In the genomic region with DNA sequence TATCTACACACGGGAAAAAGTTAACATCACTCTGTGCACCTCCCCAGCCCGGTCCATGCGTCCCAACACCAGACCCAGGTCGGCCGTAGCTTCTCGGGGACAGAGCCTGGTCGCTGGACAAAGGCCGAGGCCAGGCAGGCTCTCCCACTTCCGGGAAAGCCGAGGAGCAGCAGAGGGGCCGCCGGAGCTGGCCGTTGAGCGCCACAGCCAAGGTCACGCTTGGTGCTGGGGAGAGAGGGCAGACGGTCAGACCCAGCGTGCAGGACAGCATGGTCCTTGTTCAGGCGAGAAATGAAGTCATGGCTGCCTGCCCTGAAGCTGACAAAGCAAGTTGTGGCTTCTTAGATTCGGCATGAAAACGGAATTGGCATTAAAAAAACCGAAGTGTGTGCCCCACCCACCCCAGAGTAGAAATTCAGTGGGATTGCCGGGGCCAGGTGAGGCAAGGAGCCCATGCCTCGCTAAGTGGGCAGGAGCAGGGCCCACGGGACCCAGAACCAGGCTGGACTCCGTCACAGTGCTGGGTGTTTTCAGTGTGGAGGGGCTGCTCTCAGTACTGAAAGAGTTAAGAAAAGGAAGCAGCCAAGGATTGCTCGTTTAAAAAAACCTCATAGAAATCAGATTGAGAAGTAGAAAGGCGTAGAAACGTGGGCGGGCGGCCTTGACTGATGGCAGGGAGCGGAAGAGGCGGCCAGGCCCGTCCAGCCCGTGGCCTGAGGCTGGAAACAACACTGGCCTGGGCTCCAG, we compare ENCODE assay signal across 8 cellular contexts. TPM values are rescaled to one million over a fixed set of nuclear protein-coding genes. Genes with fewer than 3 reads are reported as not detected.
DNase-seq lines count a peak whose midpoint lies in the region; ATAC-seq and TF ChIP-seq lines count a peak whose summit lies in the region.
"Had no signal": no experiment of that assay in that cellular context is flagged by ENCODE, and none has a peak within 500 bp of the region (broad histone marks: within the 10 kb centered on the region; RNA-seq: fewer than 3 reads in every experiment).

No MANE protein-coding gene starts in this region.

- H3K27me3 ChIP-seq in Panc1 (ENCODE audit: control insufficient read depth, insufficient read depth, low read length) = no peaks in the 10 kb centered on the region
- H3K27me3 ChIP-seq in lung (ENCODE audit: control insufficient read depth, insufficient read depth) = no peaks in the 10 kb centered on the region

- POLR2A ChIA-PET in Panc1 (lab: Charles Lee) = no interaction called here

- no TSS peak for BruUV-seq in Panc1 (replicated peaks; lab: Mats Ljungman, UMichigan)

- H3K4me1 ChIP-seq in Panc1 (ENCODE audit: control insufficient read depth, insufficient read depth, low read length) (peaks cover 32% of the 10 kb centered on the region), lung (ENCODE audit: control insufficient read depth in 2 of 2, insufficient read depth in 2 of 2, low read length in 2 of 2) (peaks cover 3 to 27% of the 10 kb centered on the region in 2 donors)

- H3K4me3 ChIP-seq in Panc1 (ENCODE audit: low read depth in 2 of 2, low read length in 2 of 2) (no peak overlapping the region), lung (no peak overlapping the region)

- H3K9me3 ChIP-seq in Panc1 (ENCODE audit: control insufficient read depth, insufficient read depth, low read depth, low read length) (no peaks in the 10 kb centered on the region), lung (ENCODE audit: control insufficient read depth in 2 of 2, insufficient read depth in 1 of 2, low read length in 1 of 2) (peaks cover 0 to 2% of the 10 kb centered on the region in 2 donors)

- H3K9me3 Mint-ChIP-seq in chondrocyte (ENCODE audit: low read depth) = no peaks in the 10 kb centered on the region

- intact Hi-C loops in Panc1 (cut with micrococcal nuclease; ENCODE audit: unreplicated experiment) = loop anchor here (10.0 kb wide), 2 partner anchors 160 to 250 kb away; a partner anchor contains a TSS

- H3K27ac Mint-ChIP-seq in chondrocyte (ENCODE audit: unreplicated experiment) = peak overlapping the region; percentile 80

- no peaks in the 10 kb centered on the region for H3K36me3 Mint-ChIP-seq in chondrocyte (ENCODE audit: low read depth)

- H3K36me3 ChIP-seq in Panc1 (ENCODE audit: control insufficient read depth, insufficient read depth, low read length) (no peaks in the 10 kb centered on the region; the same call in 1 of the 2 replicates), lung (ENCODE audit: control insufficient read depth in 2 of 2, insufficient read depth in 2 of 2, low read length in 2 of 2) (peaks cover 0 to 55% of the 10 kb centered on the region in 2 donors)

- no peaks in the 10 kb centered on the region for H3K27me3 Mint-ChIP-seq in chondrocyte (ENCODE audit: low read depth)

- in situ Hi-C loops in Panc1 (cut with HindIII; ENCODE audit: low pct_unique_long_range_greater_than_20kb, low sequenced_read_pairs) = no loop called here

- no peak for DNase-seq in Panc1 (ENCODE audit: low read depth, low spot score)
- DNase-seq in chondrocyte (ENCODE audit: low spot score) = no peak
- DNase-seq in lung (ENCODE audit: low spot score) = no peak
- DNase-seq in activated gamma-delta T cell treated with Interleukin-2 at 50 U/mL for 16 hours = no peak
- no peak for DNase-seq in activated effector memory CD4-positive, alpha-beta T cell treated with anti-CD3 and anti-CD28 coated beads, Interleukin-2, amount 50 U/mL, for 16 hours
- no peak for DNase-seq in UCSD-AML1 (lab: John Stamatoyannopoulos, UW; ENCODE audit: unreplicated experiment)

- peak overlapping the region; percentile 5 for H3K4me3 Mint-ChIP-seq in chondrocyte (ENCODE audit: unreplicated experiment)

- peak overlapping the region; percentile 54 for H3K27ac ChIP-seq in Panc1 (ENCODE audit: low read length)
- H3K27ac ChIP-seq in lung (ENCODE audit: low read depth in 1 of 2, low read length in 1 of 2) = peak overlapping the region; percentile 0 to 78
- H3K27ac ChIP-seq in temporal lobe (ENCODE audit: low read depth, low read length) = peak overlapping the region; percentile 71
- H3K27ac ChIP-seq: HL-60 had no signal

- ATAC-seq in Panc1 = no peak
- ATAC-seq in lung (ENCODE audit: insufficient read depth, low FRiP score) = no peak

- WGBS in lung, 2 donors = 30 to 39% methylated on average over 34 of the region's 34 CpGs

- peaks cover 46% of the 10 kb centered on the region for H3K4me1 Mint-ChIP-seq in chondrocyte (ENCODE audit: low read depth)

- CTCF ChIA-PET in Panc1 (lab: Charles Lee) = interaction anchor here (0.7 kb wide), 1 partner anchor 10 kb away, joined by 3 read pairs; no protein-coding TSS in a partner anchor

- TF ChIP-seq CTCF in Panc1 (IDR thresholded peaks at IDR 0.05) (no peak), chondrocyte (IDR thresholded peaks at IDR 0.05) (no peak), lung (IDR thresholded peaks at IDR 0.05; ENCODE audit: control extremely low read depth, extremely low read depth) (no peak)

RNA-seq across cellular contexts. Expression of a gene that starts 4.3 kb away (rescaled TPM):
- total RNA-seq in Panc1 (2021; ENCODE audit: unreplicated experiment) (184 TPM), chondrocyte (145 to 165 TPM (median 146 TPM) in 3 replicates), lung (100 to 1,000 TPM in 1 of 2 donors, 10 to 100 TPM in 1; 83.6 to 186 TPM), temporal lobe (26.3 TPM)
- 324 TPM for polyA plus RNA-seq in Panc1 (2012; ENCODE audit: insufficient read length)
- 100 to 1,000 TPM; 197 to 354 TPM for polyA plus RNA-seq in lung

RNA-seq across cellular contexts. Expression of a gene that starts 9.7 kb away (rescaled TPM):
- total RNA-seq in Panc1 (2021; ENCODE audit: unreplicated experiment) (32.0 TPM), chondrocyte (12.0 to 13.7 TPM (median 13.5 TPM) in 3 replicates), lung (10 to 100 TPM; 11.4 to 30.1 TPM), temporal lobe (4.9 TPM)
- 37.7 TPM for polyA plus RNA-seq in Panc1 (2012; ENCODE audit: insufficient read length)
- polyA plus RNA-seq in lung = 10 to 100 TPM; 17.3 to 19.7 TPM

RNA-seq across cellular contexts. Expression of a gene that starts 18.5 kb away (rescaled TPM):
- total RNA-seq in Panc1 (2021; ENCODE audit: unreplicated experiment) = 32.7 TPM
- 31.5 TPM for polyA plus RNA-seq in Panc1 (2012; ENCODE audit: insufficient read length)
- total RNA-seq in chondrocyte = 12.9 to 21.6 TPM (median 14.2 TPM) in 3 replicates
- 1 to 10 TPM; 6.7 to 7.5 TPM for total RNA-seq in lung
- polyA plus RNA-seq in lung = 1 to 10 TPM; 2.7 to 2.9 TPM
- total RNA-seq in temporal lobe = 15.0 TPM
